Comparison of ENCODE assay signal across 1 cellular context in genomic region chr9:4306788-4307144, GRCh38.
TF ChIP-seq lines count a peak whose summit lies in the region.

No MANE protein-coding gene starts in this region.

TF ChIP-seq in liver, 16 proteins besides CTCF, POLR2A, EP300 and RAD21 (continued from another document):
- TF ChIP-seq REST (IDR thresholded peaks at IDR 0.05): no peak
- TF ChIP-seq FOXA2 (IDR thresholded peaks at IDR 0.05): no peak
- TF ChIP-seq ATF3 (IDR thresholded peaks at IDR 0.05): no peak
- TF ChIP-seq GABPA (IDR thresholded peaks at IDR 0.05 in 1 of 2, conservative IDR thresholded peaks at IDR 0.05 in 1 of 2): no peak
